Comparison of ENCODE assay signal across 34 cellular contexts in genomic region chr6:118223316-118223715, GRCh38.
"Had no signal": no experiment of that assay in that cellular context is flagged by ENCODE, and none has a peak within 500 bp of the region (broad histone marks: within the 10 kb centered on the region; RNA-seq: fewer than 3 reads in every experiment).

No MANE protein-coding gene starts in this region.

- H3K4me3 Mint-ChIP-seq: activated B cell treated with CpG ODN at 0.5 μM for 24 hours; activated CD4-positive, alpha-beta memory T cell treated with anti-CD3 and anti-CD28 coated beads for 36 hours; activated naive CD4-positive, alpha-beta T cell treated with anti-CD3 and anti-CD28 coated beads, Interleukin-2, amount 10 ng/mL, durations not matched to agents 7 days and 5 days; activated naive CD8-positive, alpha-beta T cell; activated naive CD8-positive, alpha-beta T cell treated with anti-CD3 and anti-CD28 coated beads, Interleukin-2, amount 50 U/mL, for 24 hours; activated T-cell treated with anti-CD3 and anti-CD28 coated beads, Interleukin-2, amount 50 U/mL, for 4 hours; activated T-helper 1 cell treated with anti-CD3 and anti-CD28 coated beads, Interleukin-12 subunit alpha, Interleukin-12 subunit beta, Interleukin-2, Interleukin-4 antibody, amounts not matched to agents 30 ng/mL and 10 ng/mL and 1 ng/mL, durations not matched to agents 14 hours and 24 hours and 36 hours had no signal

- H3K4me3 ChIP-seq: coronary artery, PC-9 had no signal

- H3K36me3 ChIP-seq: brain microvascular endothelial cell had no signal

- H3K4me2 ChIP-seq: PC-9 had no signal

- H3K9me3 Mint-ChIP-seq: activated B cell treated with CpG ODN at 0.5 μM for 24 hours; activated CD4-positive, alpha-beta memory T cell treated with anti-CD3 and anti-CD28 coated beads for 36 hours; activated naive CD4-positive, alpha-beta T cell treated with anti-CD3 and anti-CD28 coated beads, Interleukin-2, amount 10 ng/mL, durations not matched to agents 7 days and 5 days; activated naive CD8-positive, alpha-beta T cell treated with anti-CD3 and anti-CD28 coated beads, Interleukin-2, amount 50 U/mL, for 24 hours; activated T-cell treated with anti-CD3 and anti-CD28 coated beads, Interleukin-2, amount 50 U/mL, for 4 hours; activated T-helper 1 cell treated with anti-CD3 and anti-CD28 coated beads, Interleukin-12 subunit alpha, Interleukin-12 subunit beta, Interleukin-2, Interleukin-4 antibody, amounts not matched to agents 30 ng/mL and 10 ng/mL and 1 ng/mL, durations not matched to agents 14 hours and 24 hours and 36 hours had no signal

- DNase-seq: activated B cell treated with CpG ODN at 0.5 μM for 24 hours; activated CD4-positive, alpha-beta memory T cell treated with anti-CD3 and anti-CD28 coated beads for 36 hours; activated CD4-positive, alpha-beta T cell treated with anti-CD3 and anti-CD28 coated beads for 4 hours; activated CD4-positive, alpha-beta T cell treated with anti-CD3 and anti-CD28 coated beads, Interleukin-2, amount 50 U/mL, for 1 hour; activated CD4-positive, CD25-positive, alpha-beta regulatory T cell treated with anti-CD3 and anti-CD28 coated beads, Interleukin-2, amount 50 U/mL, for 72 hours; activated CD8-positive, alpha-beta memory T cell treated with anti-CD3 and anti-CD28 coated beads, Interleukin-2, amount 50 U/mL, for 4 hours; activated effector memory CD4-positive, alpha-beta T cell treated with Interleukin-2 at 50 U/mL for 16 hours; activated naive CD4-positive, alpha-beta T cell treated with anti-CD3 and anti-CD28 coated beads, Interleukin-2, amount 10 ng/mL, durations not matched to agents 7 days and 5 days; activated naive CD8-positive, alpha-beta T cell treated with anti-CD3 and anti-CD28 coated beads, Interleukin-2, amount 50 U/mL, for 24 hours; activated T-cell treated with anti-CD3 and anti-CD28 coated beads for 4 hours; activated T-cell treated with anti-CD3 and anti-CD28 coated beads, Interleukin-2, amount 50 U/mL, for 4 hours; anterior cingulate cortex; brain microvascular endothelial cell; Karpas-422; KBM-7; NCI-H1105; NCI-H1417 treated with DMSO at 0.1 percent for 48 hours; NCI-H187 treated with DMSO at 0.1 percent for 48 hours; NCI-H345; NCI-H526 treated with DMSO at 0.1 percent for 48 hours; NCI-H82; NK-92 treated with Interleukin-12 subunit alpha and Interleukin-12 subunit beta, amount 100 ng/mL, for 24 hours; PC-9; Right ventricle myocardium superior; SW 1271; T-helper 1 cell; T-helper 2 cell; T-helper 9 cell had no signal

- H3K4me1 Mint-ChIP-seq: activated B cell treated with CpG ODN at 0.5 μM for 24 hours; activated naive CD4-positive, alpha-beta T cell treated with anti-CD3 and anti-CD28 coated beads, Interleukin-2, amount 10 ng/mL, durations not matched to agents 7 days and 5 days; activated naive CD8-positive, alpha-beta T cell treated with anti-CD3 and anti-CD28 coated beads, Interleukin-2, amount 50 U/mL, for 24 hours had no signal

- H3K36me3 Mint-ChIP-seq: activated CD4-positive, alpha-beta memory T cell treated with anti-CD3 and anti-CD28 coated beads for 36 hours; activated naive CD4-positive, alpha-beta T cell treated with anti-CD3 and anti-CD28 coated beads, Interleukin-2, amount 10 ng/mL, durations not matched to agents 7 days and 5 days; activated naive CD8-positive, alpha-beta T cell had no signal

- H3K27ac ChIP-seq: brain microvascular endothelial cell, coronary artery, PC-9, RWPE1, VCaP had no signal

- H3K27ac Mint-ChIP-seq: activated B cell treated with CpG ODN at 0.5 μM for 24 hours; activated CD4-positive, alpha-beta memory T cell treated with anti-CD3 and anti-CD28 coated beads for 36 hours; activated naive CD4-positive, alpha-beta T cell treated with anti-CD3 and anti-CD28 coated beads, Interleukin-2, amount 10 ng/mL, durations not matched to agents 7 days and 5 days; activated naive CD8-positive, alpha-beta T cell; activated naive CD8-positive, alpha-beta T cell treated with anti-CD3 and anti-CD28 coated beads, Interleukin-2, amount 50 U/mL, for 24 hours; activated T-helper 1 cell treated with anti-CD3 and anti-CD28 coated beads, Interleukin-12 subunit alpha, Interleukin-12 subunit beta, Interleukin-2, Interleukin-4 antibody, amounts not matched to agents 30 ng/mL and 10 ng/mL and 1 ng/mL, durations not matched to agents 14 hours and 24 hours and 36 hours had no signal

- ATAC-seq: activated naive CD8-positive, alpha-beta T cell treated with anti-CD3 and anti-CD28 coated beads, Interleukin-2, amount 50 U/mL, for 24 hours; activated T-cell treated with anti-CD3 and anti-CD28 coated beads, Interleukin-2, amount 50 U/mL, for 4 hours had no signal

- FAIRE-seq: RCC 7860 had no signal

- H2AFZ ChIP-seq: PC-9 had no signal

- H3K27me3 ChIP-seq: brain microvascular endothelial cell had no signal
